Comparison of ENCODE assay signal across 9 cellular contexts in genomic region chrX:131729295-131729694, GRCh38.
A peak's percentile ranks its signal among the peaks of the same experiment; 100 is the strongest.
DNase-seq lines count a peak whose midpoint lies in the region; ATAC-seq, FAIRE-seq and TF ChIP-seq lines count a peak whose summit lies in the region.
"Had no signal": no experiment of that assay in that cellular context is flagged by ENCODE, and none has a peak within 500 bp of the region (broad histone marks: within the 10 kb centered on the region; RNA-seq: fewer than 3 reads in every experiment).

No MANE protein-coding gene starts in this region.

- no peak overlapping the region for H3K4me3 Mint-ChIP-seq in Caco-2 (ENCODE audit: unreplicated experiment)

- no peak overlapping the region for H3K27ac Mint-ChIP-seq in Caco-2 (ENCODE audit: unreplicated experiment)

- H3K36me3 ChIP-seq in Caco-2 (ENCODE audit: control insufficient read depth, insufficient read depth, low read length) = no peaks in the 10 kb centered on the region

- no peak for FAIRE-seq in D721Med (lab: Jason Lieb, UNC)

- no peaks in the 10 kb centered on the region for H3K4me1 ChIP-seq in Caco-2
- H3K4me1 ChIP-seq: body of pancreas had no signal

- no peaks in the 10 kb centered on the region for H3K27me3 ChIP-seq in Caco-2 (replicated peaks; ENCODE audit: control insufficient read depth, insufficient read depth, low read length)
- H3K27me3 ChIP-seq: body of pancreas had no signal

- no peaks in the 10 kb centered on the region for H3K9me3 Mint-ChIP-seq in Caco-2 (ENCODE audit: unreplicated experiment)

- H3K27me3 Mint-ChIP-seq in Caco-2 (ENCODE audit: insufficient read depth, unreplicated experiment) = no peaks in the 10 kb centered on the region

- no peaks in the 10 kb centered on the region for H3K36me3 Mint-ChIP-seq in Caco-2 (ENCODE audit: insufficient read depth, unreplicated experiment)

- intact Hi-C loops in Caco-2 (cut with micrococcal nuclease; ENCODE audit: unreplicated experiment) = no loop called here

- H3K4me3 ChIP-seq in fibroblast of mammary gland (ENCODE audit: control insufficient read depth, low read depth, low read length) = peak overlapping the region; percentile 53
- no peak overlapping the region for H3K4me3 ChIP-seq in Caco-2 (ENCODE audit: low read depth, low read length)
- H3K4me3 ChIP-seq: body of pancreas had no signal

- TF ChIP-seq CTCF in fibroblast of mammary gland (conservative IDR thresholded peaks at IDR 0.05; ENCODE audit: control insufficient read depth, insufficient read depth, low read depth, low read length) (peak; percentile 31), Caco-2 (IDR thresholded peaks at IDR 0.05; ENCODE audit: insufficient read depth in 1 of 2, low read depth in 1 of 2, low read length in 1 of 2, severe bottlenecking in 1 of 2, unreplicated experiment in 1 of 2) (no peak), D721Med (IDR thresholded peaks at IDR 0.05; ENCODE audit: insufficient read depth, missing control alignments) (no peak)

- CTCF ChIA-PET in Caco-2 (lab: Charles Lee) = no interaction called here

- no peak for ATAC-seq in GM19452 (IDR thresholded peaks at IDR 0.05; ENCODE audit: unreplicated experiment)
- ATAC-seq: body of pancreas had no signal

- H3K9me3 ChIP-seq in Caco-2 = no peaks in the 10 kb centered on the region
- H3K9me3 ChIP-seq: body of pancreas had no signal

- H3K4me1 Mint-ChIP-seq in Caco-2 (ENCODE audit: low read depth, unreplicated experiment) = no peaks in the 10 kb centered on the region

- no TSS peak for BruUV-seq in Caco-2 (replicated peaks; lab: Mats Ljungman, UMichigan)

- DNase-seq in activated gamma-delta T cell treated with Interleukin-2 at 50 U/mL for 16 hours (peak; percentile 75), activated gamma-delta T cell (lab: John Stamatoyannopoulos, UW) (no peak), NCI-H2227 treated with DMSO at 0.1 percent for 48 hours (lab: John Stamatoyannopoulos, UW) (peak; percentile 34), fibroblast of mammary gland (ENCODE audit: low read depth) (peak; percentile 86), ureter (ENCODE audit: low spot score) (peak; percentile 91), Caco-2 (no peak), D721Med (ENCODE audit: insufficient read length, low spot score) (no peak)

- POLR2A ChIA-PET in Caco-2 (lab: Charles Lee) = no interaction called here

Comparison
In these comparisons a context has a peak if more than half of its experiments do, and no peak if none do; other contexts are left out.
1. DNase-seq: peak in activated gamma-delta T cell treated with Interleukin-2 at 50 U/mL for 16 hours (single experiment), NCI-H2227 treated with DMSO at 0.1 percent for 48 hours (single experiment), fibroblast of mammary gland (single experiment) and ureter (single experiment); none in activated gamma-delta T cell (single experiment), Caco-2 (0 of 2) and D721Med (single experiment).